ENCODE assay signal across 8 cellular contexts in the genomic region with DNA sequence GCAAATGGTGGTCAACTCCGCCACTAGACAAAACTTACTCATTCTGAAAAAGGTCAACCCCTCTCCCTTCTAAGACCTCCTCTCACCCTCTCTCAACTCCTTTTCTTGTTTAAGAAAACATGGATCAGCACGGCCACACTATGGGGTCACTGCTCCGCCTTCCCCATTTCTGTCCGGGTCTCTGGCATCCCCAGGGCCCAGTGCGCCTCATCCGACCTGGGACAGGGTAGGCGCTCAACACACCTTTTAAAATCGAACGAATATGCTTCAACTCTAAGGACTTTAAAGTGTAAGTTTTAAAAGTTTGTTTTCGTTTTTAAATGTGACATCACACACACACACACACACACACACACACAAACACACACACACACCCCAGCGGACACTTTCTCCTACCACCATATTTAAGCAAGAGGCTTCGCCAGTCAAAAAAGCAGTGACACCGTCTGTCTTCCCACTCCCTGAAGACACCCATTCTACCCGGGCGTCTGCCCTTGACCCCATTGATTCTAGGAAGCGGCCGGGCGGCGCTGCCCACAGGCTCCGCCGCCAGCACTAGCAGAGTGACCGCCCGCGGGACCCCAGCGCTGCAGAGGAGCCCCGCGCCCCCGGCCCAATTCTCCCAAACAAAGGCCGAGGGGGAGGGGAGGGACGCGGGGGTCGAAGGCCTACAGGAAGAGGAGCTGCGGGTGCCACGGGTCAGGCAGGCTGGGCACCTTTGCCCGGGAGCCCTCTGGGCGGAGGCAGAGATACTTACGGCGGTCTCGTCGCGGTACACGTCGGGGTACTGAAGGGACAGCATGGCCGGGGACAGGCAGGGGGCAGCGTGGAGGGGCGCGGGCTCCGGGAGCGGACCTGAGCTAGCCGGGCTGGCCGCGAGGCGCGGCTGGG. TPM values are rescaled to one million over a fixed set of nuclear protein-coding genes. Genes with fewer than 3 reads are reported as not detected.
DNase-seq lines count a peak whose midpoint lies in the region; ATAC-seq and TF ChIP-seq lines count a peak whose summit lies in the region.

No MANE protein-coding gene starts in this region.

- H3K4me3 ChIP-seq in coronary artery = peak overlapping the region; percentile 98
- H3K4me3 ChIP-seq in lower lobe of right lung = peak overlapping the region; percentile 88

- no peaks in the 10 kb centered on the region for H3K36me3 Mint-ChIP-seq in T-cell

- no peaks in the 10 kb centered on the region for H3K27me3 ChIP-seq in lower lobe of right lung (ENCODE audit: low read depth)

- no peaks in the 10 kb centered on the region for H3K9me3 Mint-ChIP-seq in T-cell
- no peaks in the 10 kb centered on the region for H3K9me3 Mint-ChIP-seq in stimulated activated naive CD8-positive, alpha-beta T cell treated with anti-CD3 and anti-CD28 coated beads, Interleukin-15, amount 100 ng/mL, for 72 hours

- ATAC-seq in GM21529 (IDR thresholded peaks at IDR 0.05; ENCODE audit: unreplicated experiment) (peak; percentile 44), T-cell (replicated peaks in 1 of 4) (peak; percentile 31 to 51 (median 36)), lower lobe of right lung (peak; percentile 18 to 71)
- ATAC-seq in stimulated activated naive CD8-positive, alpha-beta T cell treated with anti-CD3 and anti-CD28 coated beads, Interleukin-15, amount 100 ng/mL, for 72 hours = peak; percentile 72

- CTCF ChIA-PET in T-cell (lab: Charles Lee) = interaction anchor here (0.6 to 1.6 kb wide), 12 partner anchors 9 to 924 kb away, joined by 3 to 15 read pairs (median 3); no protein-coding TSS in a partner anchor

- H3K36me3 ChIP-seq in lower lobe of right lung = peaks cover under 1% of the 10 kb centered on the region

- H3K27ac Mint-ChIP-seq in T-cell = peak overlapping the region in 1 of 2 donors; percentile 68
- H3K27ac Mint-ChIP-seq in stimulated activated naive CD8-positive, alpha-beta T cell treated with anti-CD3 and anti-CD28 coated beads, Interleukin-15, amount 100 ng/mL, for 72 hours = peak overlapping the region; percentile 90 to 93

- H3K27me3 Mint-ChIP-seq in T-cell = peaks cover 4 to 7% of the 10 kb centered on the region in 2 donors
- H3K27me3 Mint-ChIP-seq in stimulated activated naive CD8-positive, alpha-beta T cell treated with anti-CD3 and anti-CD28 coated beads, Interleukin-15, amount 100 ng/mL, for 72 hours = no peaks in the 10 kb centered on the region

- DNase-seq in GM03348 (ENCODE audit: low spot score) (peak; percentile 50), HuH-7 (ENCODE audit: low spot score) (peak; percentile 32), T-cell (peak in 29 of 34 experiments; percentile 2 to 27 (median 11)), coronary artery (ENCODE audit: low spot score) (no peak), lower lobe of right lung (no peak), NCI-H2107 (lab: John Stamatoyannopoulos, UW) (no peak)
- peak in 1 of 2 donors; percentile 44 for DNase-seq in stimulated activated naive CD8-positive, alpha-beta T cell treated with anti-CD3 and anti-CD28 coated beads, Interleukin-15, amount 100 ng/mL, for 72 hours

- H3K4me3 Mint-ChIP-seq in T-cell = peak overlapping the region; percentile 82 to 90 (median 88)
- peak overlapping the region; percentile 91 to 97 for H3K4me3 Mint-ChIP-seq in stimulated activated naive CD8-positive, alpha-beta T cell treated with anti-CD3 and anti-CD28 coated beads, Interleukin-15, amount 100 ng/mL, for 72 hours

- peaks cover 39% of the 10 kb centered on the region for H3K4me1 ChIP-seq in lower lobe of right lung

- no peaks in the 10 kb centered on the region for H3K9me3 ChIP-seq in lower lobe of right lung

- H3K4me1 Mint-ChIP-seq in T-cell = peaks cover 57 to 63% (median 59%) of the 10 kb centered on the region in 3 donors
- peaks cover 66% of the 10 kb centered on the region for H3K4me1 Mint-ChIP-seq in stimulated activated naive CD8-positive, alpha-beta T cell treated with anti-CD3 and anti-CD28 coated beads, Interleukin-15, amount 100 ng/mL, for 72 hours

- H3K27ac ChIP-seq in coronary artery (peak overlapping the region in 1 of 2 donors; percentile 90), lower lobe of right lung (peak overlapping the region; percentile 89)

- intact Hi-C loops in lower lobe of right lung (cut with DNase I) = no loop called here

- TF ChIP-seq CTCF in coronary artery (IDR thresholded peaks at IDR 0.05) = no peak
- TF ChIP-seq CTCF in lower lobe of right lung (IDR thresholded peaks at IDR 0.05) = no peak

- POLR2A ChIA-PET in T-cell (lab: Charles Lee) = interaction anchor here in 1 of 2 donors (0.6 kb wide), 1 partner anchor 69 kb away, joined by 3 read pairs; no protein-coding TSS in a partner anchor

RNA-seq across cellular contexts. Expression of gene PREP, which starts 0.5 kb away (rescaled TPM):
- total RNA-seq in T-cell = 10 to 100 TPM; 27.4 to 34.0 (median 30.7) TPM
- 30.0 TPM for total RNA-seq in lower lobe of right lung

Comparison
In these comparisons a context has a peak if more than half of its experiments do, and no peak if none do; other contexts are left out.
1. DNase-seq: peak in GM03348 (single experiment), HuH-7 (single experiment) and T-cell (29 of 34); none in coronary artery (single experiment), lower lobe of right lung (single experiment) and NCI-H2107 (single experiment).
2. Peak in every context shown above with its lines, with median percentiles within 50 percentile points of each other: ATAC-seq.